ENCODE assay signal across 35 cellular contexts in genomic region chr4:133287396-133287795, GRCh38.
"Had no signal": no experiment of that assay in that cellular context is flagged by ENCODE, and none has a peak within 500 bp of the region (broad histone marks: within the 10 kb centered on the region; RNA-seq: fewer than 3 reads in every experiment).

No MANE protein-coding gene starts in this region.

- H3K9me3 ChIP-seq: adrenal gland, breast epithelium, colonic mucosa, esophagus squamous epithelium, gastroesophageal sphincter had no signal

- ATAC-seq: activated CD4-positive, alpha-beta T cell treated with anti-CD3 and anti-CD28 coated beads for 36 hours; activated naive CD8-positive, alpha-beta T cell treated with anti-CD3 and anti-CD28 coated beads, Interleukin-2, amount 50 U/mL, for 24 hours; gastroesophageal sphincter; T-cell had no signal

- H3K4me3 Mint-ChIP-seq: activated B cell treated with CpG ODN at 0.5 μM for 24 hours; activated CD4-positive, alpha-beta memory T cell treated with anti-CD3 and anti-CD28 coated beads for 36 hours; activated CD4-positive, alpha-beta T cell treated with anti-CD3 and anti-CD28 coated beads for 36 hours; activated CD4-positive, alpha-beta T cell treated with anti-CD3 and anti-CD28 coated beads, Interleukin-2, amount 10 ng/mL, durations not matched to agents 24 days and 14 days; activated naive CD4-positive, alpha-beta T cell treated with anti-CD3 and anti-CD28 coated beads for 36 hours; activated naive CD4-positive, alpha-beta T cell treated with anti-CD3 and anti-CD28 coated beads, Interleukin-2, amount 50 U/mL, for 24 hours; activated naive CD8-positive, alpha-beta T cell treated with anti-CD3 and anti-CD28 coated beads for 36 hours; activated naive CD8-positive, alpha-beta T cell treated with anti-CD3 and anti-CD28 coated beads, Interleukin-2, amount 50 U/mL, for 24 hours; activated T-helper 1 cell treated with anti-CD3 and anti-CD28 coated beads, Interleukin-12 subunit alpha, Interleukin-12 subunit beta, Interleukin-2, Interleukin-4 antibody, amounts not matched to agents 30 ng/mL and 10 ng/mL and 1 ng/mL, durations not matched to agents 14 hours and 24 hours and 36 hours; brain; T-cell; T-helper 1 cell treated with Interleukin-12 subunit alpha and Interleukin-12 subunit beta and Interleukin-4 antibody, amounts not matched to agents 30 μg/mL and 1 μg/mL, for 36 hours; T-helper 2 cell treated with Interferon-gamma antibody and Interleukin-4, amounts not matched to agents 5 μg/mL and 100 μg/mL, for 36 hours had no signal

- DNase-seq: activated B cell treated with CpG ODN at 0.5 μM for 24 hours; activated CD4-positive, alpha-beta memory T cell treated with anti-CD3 and anti-CD28 coated beads for 36 hours; activated CD4-positive, alpha-beta T cell treated with anti-CD3 and anti-CD28 coated beads for 36 hours; activated CD4-positive, alpha-beta T cell treated with anti-CD3 and anti-CD28 coated beads, Interleukin-2, amount 10 ng/mL, durations not matched to agents 24 days and 14 days; activated CD4-positive, CD25-positive, alpha-beta regulatory T cell treated with anti-CD3 and anti-CD28 coated beads, Interleukin-2, amount 50 U/mL, for 72 hours; activated effector memory CD4-positive, alpha-beta T cell treated with anti-CD3 and anti-CD28 coated beads, Interleukin-2, amount 50 U/mL, for 16 hours; activated naive CD4-positive, alpha-beta T cell treated with anti-CD3 and anti-CD28 coated beads for 36 hours; activated naive CD8-positive, alpha-beta T cell treated with anti-CD3 and anti-CD28 coated beads for 36 hours; activated naive CD8-positive, alpha-beta T cell treated with anti-CD3 and anti-CD28 coated beads, Interleukin-2, amount 50 U/mL, for 24 hours; activated T-cell treated with anti-CD3 and anti-CD28 coated beads, Interleukin-2, amount 50 U/mL, for 48 hours; adrenal gland; amygdala; aorta; central memory CD4-positive, alpha-beta T cell; cerebellar nuclear complex; colonic mucosa; effector CD8-positive, alpha-beta T cell; esophagus squamous epithelium; foreskin melanocyte; head of caudate nucleus; T-cell; T1000; WERI-Rb-1 had no signal

- FAIRE-seq: endometrium, endothelial cell of umbilical vein had no signal

- H3K27me3 Mint-ChIP-seq: activated B cell treated with CpG ODN at 0.5 μM for 24 hours; activated CD4-positive, alpha-beta memory T cell treated with anti-CD3 and anti-CD28 coated beads for 36 hours; activated CD4-positive, alpha-beta T cell treated with anti-CD3 and anti-CD28 coated beads for 36 hours; activated CD4-positive, alpha-beta T cell treated with anti-CD3 and anti-CD28 coated beads, Interleukin-2, amount 10 ng/mL, durations not matched to agents 24 days and 14 days; activated naive CD4-positive, alpha-beta T cell treated with anti-CD3 and anti-CD28 coated beads, Interleukin-2, amount 50 U/mL, for 24 hours; activated naive CD8-positive, alpha-beta T cell treated with anti-CD3 and anti-CD28 coated beads for 36 hours; activated naive CD8-positive, alpha-beta T cell treated with anti-CD3 and anti-CD28 coated beads, Interleukin-2, amount 50 U/mL, for 24 hours; brain; T-cell had no signal

- H3K4me3 ChIP-seq: adrenal gland, breast epithelium, cardiac muscle cell, colonic mucosa, esophagus squamous epithelium, gastroesophageal sphincter had no signal

- H3K27ac Mint-ChIP-seq: activated B cell treated with CpG ODN at 0.5 μM for 24 hours; activated CD4-positive, alpha-beta memory T cell treated with anti-CD3 and anti-CD28 coated beads for 36 hours; activated CD4-positive, alpha-beta T cell treated with anti-CD3 and anti-CD28 coated beads for 36 hours; activated CD4-positive, alpha-beta T cell treated with anti-CD3 and anti-CD28 coated beads, Interleukin-2, amount 10 ng/mL, durations not matched to agents 24 days and 14 days; activated naive CD4-positive, alpha-beta T cell treated with anti-CD3 and anti-CD28 coated beads for 36 hours; activated naive CD4-positive, alpha-beta T cell treated with anti-CD3 and anti-CD28 coated beads, Interleukin-2, amount 50 U/mL, for 24 hours; activated naive CD8-positive, alpha-beta T cell treated with anti-CD3 and anti-CD28 coated beads for 36 hours; activated naive CD8-positive, alpha-beta T cell treated with anti-CD3 and anti-CD28 coated beads, Interleukin-2, amount 50 U/mL, for 24 hours; activated T-helper 1 cell treated with anti-CD3 and anti-CD28 coated beads, Interleukin-12 subunit alpha, Interleukin-12 subunit beta, Interleukin-2, Interleukin-4 antibody, amounts not matched to agents 30 ng/mL and 10 ng/mL and 1 ng/mL, durations not matched to agents 14 hours and 24 hours and 36 hours; activated T-helper 2 cell treated with anti-CD3 and anti-CD28 coated beads, Interferon-gamma antibody, Interleukin-2, Interleukin-4, amounts not matched to agents 10 μg/mL and 5 μg/mL and 100 μg/mL, durations not matched to agents 14 hours and 24 hours and 36 hours; brain; T-cell; T-helper 1 cell treated with Interleukin-12 subunit alpha and Interleukin-12 subunit beta and Interleukin-4 antibody, amounts not matched to agents 30 μg/mL and 1 μg/mL, for 36 hours; T-helper 2 cell treated with Interferon-gamma antibody and Interleukin-4, amounts not matched to agents 5 μg/mL and 100 μg/mL, for 36 hours had no signal

- H3K36me3 ChIP-seq: adrenal gland, breast epithelium, cardiac muscle cell, colonic mucosa, esophagus squamous epithelium, gastroesophageal sphincter, WERI-Rb-1 had no signal

- H3K36me3 Mint-ChIP-seq: activated CD4-positive, alpha-beta memory T cell treated with anti-CD3 and anti-CD28 coated beads for 36 hours; activated naive CD4-positive, alpha-beta T cell treated with anti-CD3 and anti-CD28 coated beads, Interleukin-2, amount 50 U/mL, for 24 hours; activated naive CD8-positive, alpha-beta T cell treated with anti-CD3 and anti-CD28 coated beads for 36 hours; brain; T-cell had no signal

- H3K27me3 ChIP-seq: adrenal gland, breast epithelium, cardiac muscle cell, colonic mucosa, esophagus squamous epithelium, gastroesophageal sphincter had no signal

- H3K27ac ChIP-seq: adrenal gland, breast epithelium, cardiac muscle cell, colonic mucosa, epithelial cell of prostate, esophagus squamous epithelium, gastroesophageal sphincter, WERI-Rb-1 had no signal

- H3K9me3 Mint-ChIP-seq: activated B cell treated with CpG ODN at 0.5 μM for 24 hours; activated CD4-positive, alpha-beta T cell treated with anti-CD3 and anti-CD28 coated beads, Interleukin-2, amount 10 ng/mL, durations not matched to agents 24 days and 14 days; activated naive CD4-positive, alpha-beta T cell treated with anti-CD3 and anti-CD28 coated beads, Interleukin-2, amount 50 U/mL, for 24 hours; activated naive CD8-positive, alpha-beta T cell treated with anti-CD3 and anti-CD28 coated beads for 36 hours; activated T-helper 1 cell treated with anti-CD3 and anti-CD28 coated beads, Interleukin-12 subunit alpha, Interleukin-12 subunit beta, Interleukin-2, Interleukin-4 antibody, amounts not matched to agents 30 ng/mL and 10 ng/mL and 1 ng/mL, durations not matched to agents 14 hours and 24 hours and 36 hours; activated T-helper 2 cell treated with anti-CD3 and anti-CD28 coated beads, Interferon-gamma antibody, Interleukin-2, Interleukin-4, amounts not matched to agents 10 μg/mL and 5 μg/mL and 100 μg/mL, durations not matched to agents 14 hours and 24 hours and 36 hours; brain; T-helper 1 cell treated with Interleukin-12 subunit alpha and Interleukin-12 subunit beta and Interleukin-4 antibody, amounts not matched to agents 30 μg/mL and 1 μg/mL, for 36 hours had no signal

- H3K4me1 Mint-ChIP-seq: activated B cell treated with CpG ODN at 0.5 μM for 24 hours; activated CD4-positive, alpha-beta T cell treated with anti-CD3 and anti-CD28 coated beads for 36 hours; activated CD4-positive, alpha-beta T cell treated with anti-CD3 and anti-CD28 coated beads, Interleukin-2, amount 10 ng/mL, durations not matched to agents 24 days and 14 days; activated naive CD4-positive, alpha-beta T cell treated with anti-CD3 and anti-CD28 coated beads, Interleukin-2, amount 50 U/mL, for 24 hours; activated naive CD8-positive, alpha-beta T cell treated with anti-CD3 and anti-CD28 coated beads for 36 hours; activated naive CD8-positive, alpha-beta T cell treated with anti-CD3 and anti-CD28 coated beads, Interleukin-2, amount 50 U/mL, for 24 hours; T-cell had no signal

- H3K4me1 ChIP-seq: adrenal gland, breast epithelium, colonic mucosa, esophagus squamous epithelium, gastroesophageal sphincter had no signal
